ENCODE assay signal across 8 cellular contexts in genomic region chr12:8045952-8046944, GRCh38. TPM values are rescaled to one million over a fixed set of nuclear protein-coding genes. Genes with fewer than 3 reads are reported as not detected.
DNase-seq lines count a peak whose midpoint lies in the region; TF ChIP-seq lines count a peak whose summit lies in the region.

No MANE protein-coding gene starts in this region.

- intact Hi-C loops in lower leg skin (cut with DNase I; ENCODE audit: low total_unique reads) = no loop called here

- WGBS in lower leg skin, 2 donors = 43 to 44% methylated on average over 8 of the region's 8 CpGs

- TF ChIP-seq POLR2A in lower leg skin (IDR thresholded peaks at IDR 0.05) = no peak

- DNase-seq in AML-193 (lab: John Stamatoyannopoulos, UW) (peak; percentile 67 to 70), GOT3 (lab: John Stamatoyannopoulos, UW) (peak; percentile 40), NCI-H345 (lab: John Stamatoyannopoulos, UW) (peak; percentile 55), dermis microvascular lymphatic vessel endothelial cell (ENCODE audit: low read depth in 2 of 2) (peak; percentile 56 to 82), lower leg skin (ENCODE audit: low spot score in 2 of 2) (peak; percentile 69 to 96), mesenteric fat pad (ENCODE audit: low spot score) (no peak)
- DNase-seq in activated CD4-positive, alpha-beta T cell treated with anti-CD3 and anti-CD28 coated beads, Interleukin-2, amount 50 U/mL, for 1 hour = peak; percentile 85
- DNase-seq in stimulated activated CD4-positive, alpha-beta T cell treated with anti-CD3 and anti-CD28 coated beads, TNF-alpha, amount 100 ng/mL, for 48 hours (ENCODE audit: low read depth in 3 of 3) = peak; percentile 59 to 74 (median 65)

- TF ChIP-seq CTCF in lower leg skin (IDR thresholded peaks at IDR 0.05) = no peak

- no peak overlapping the region for H3K4me3 ChIP-seq in lower leg skin (ENCODE audit: low read depth, poor library complexity, severe bottlenecking)

RNA-seq across cellular contexts. Expression of gene FOXJ2, which starts 13.7 kb away (rescaled TPM):
- total RNA-seq in dermis microvascular lymphatic vessel endothelial cell = 2.8 and 4.4 TPM in 2 replicates
- total RNA-seq in lower leg skin = 10 to 100 TPM; 19.4 to 27.2 (median 23.5) TPM
- 16.4 TPM for total RNA-seq in mesenteric fat pad

RNA-seq across cellular contexts. Expression of gene C3AR1, which starts 19.9 kb away (rescaled TPM):
- 0.13 and 0.26 TPM in 2 replicates for total RNA-seq in dermis microvascular lymphatic vessel endothelial cell
- total RNA-seq in lower leg skin = 1 to 10 TPM; 1.4 to 5.5 (median 3.4) TPM
- total RNA-seq in mesenteric fat pad = 53.1 TPM

RNA-seq across cellular contexts. Expression of gene NECAP1, which starts 35.8 kb away (rescaled TPM):
- 23.1 and 44.5 TPM in 2 replicates for total RNA-seq in dermis microvascular lymphatic vessel endothelial cell
- 10 to 100 TPM; 30.8 to 41.2 (median 37.2) TPM for total RNA-seq in lower leg skin
- total RNA-seq in mesenteric fat pad = 23.6 TPM
